In the genomic region with DNA sequence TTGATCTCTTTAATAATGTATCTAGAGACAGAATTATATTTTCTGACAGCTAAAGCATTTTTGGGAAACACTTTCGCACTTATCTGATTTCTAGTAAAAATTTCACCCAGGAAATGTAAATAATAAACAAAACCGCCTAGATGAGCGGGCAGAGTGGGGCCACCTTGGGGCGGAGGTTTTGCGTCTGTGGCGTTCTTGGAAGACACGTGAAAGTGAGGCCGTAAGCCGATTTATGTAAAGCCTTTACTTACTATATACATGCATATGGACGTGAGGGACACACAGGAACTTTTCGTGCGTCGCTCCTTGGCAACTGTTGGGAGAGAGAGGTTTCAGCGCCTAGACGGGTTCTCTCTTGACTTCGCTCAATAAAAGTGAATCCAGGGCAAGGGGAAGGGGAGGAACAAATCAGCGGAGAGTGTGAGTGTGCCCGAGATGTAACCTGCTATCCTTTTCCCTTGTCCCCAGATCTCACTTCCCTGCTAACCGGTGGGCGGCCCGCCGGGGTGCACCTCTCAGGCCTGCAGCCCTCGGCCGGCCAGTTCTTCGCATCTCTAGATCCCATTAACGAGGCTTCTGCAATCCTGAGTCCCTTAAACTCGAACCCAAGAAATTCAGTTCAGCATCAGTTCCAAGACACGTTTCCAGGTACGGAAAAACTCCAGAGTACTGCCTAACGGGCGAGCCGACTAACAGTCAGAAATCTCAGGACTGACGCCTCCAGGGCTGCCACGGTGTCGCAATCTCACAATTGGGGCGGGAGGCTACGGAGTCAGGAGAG, we compare ENCODE assay signal across 8 cellular contexts. TPM values are rescaled to one million over a fixed set of nuclear protein-coding genes. Genes with fewer than 3 reads are reported as not detected.
A peak's percentile ranks its signal among the peaks of the same experiment; 100 is the strongest.
DNase-seq lines count a peak whose midpoint lies in the region; ATAC-seq and TF ChIP-seq lines count a peak whose summit lies in the region.

No MANE protein-coding gene starts in this region.

- H3K4me1 Mint-ChIP-seq in activated T-cell treated with anti-CD3 and anti-CD28 coated beads, Interleukin-2, amount 50 U/mL, for 24 hours (ENCODE audit: low read depth): peaks cover 36% of the 10 kb centered on the region
- H3K4me1 Mint-ChIP-seq in activated CD4-positive, alpha-beta memory T cell treated with anti-CD3 and anti-CD28 coated beads, Interleukin-2, amount 10 ng/mL, durations not matched to agents 7 days and 5 days: peaks cover 39% of the 10 kb centered on the region

- in situ Hi-C loops in ACHN (cut with HindIII; ENCODE audit: low pct_ligation_motif_present, low pct_unique_long_range_greater_than_20kb, low sequenced_read_pairs): no loop called here

- H3K27me3 ChIP-seq in heart right ventricle: peaks cover 0 to 37% (median 0%) of the 10 kb centered on the region in 7 donors

- no peaks in the 10 kb centered on the region for H3K36me3 Mint-ChIP-seq in activated T-cell treated with anti-CD3 and anti-CD28 coated beads, Interleukin-2, amount 50 U/mL, for 24 hours (ENCODE audit: low read depth)
- H3K36me3 Mint-ChIP-seq in activated CD4-positive, alpha-beta memory T cell treated with anti-CD3 and anti-CD28 coated beads, Interleukin-2, amount 10 ng/mL, durations not matched to agents 7 days and 5 days (ENCODE audit: low read depth): peaks cover 9% of the 10 kb centered on the region

- no peak for DNase-seq in activated T-cell treated with anti-CD3 and anti-CD28 coated beads, Interleukin-2, amount 50 U/mL, for 24 hours
- DNase-seq in activated T-cell treated with anti-CD3 and anti-CD28 coated beads for 4 hours (no peak), heart right ventricle (peak; percentile 68 to 71), renal cortical epithelial cell (ENCODE audit: low read depth) (peak; percentile 22), ACHN (no peak), SHP77 (lab: John Stamatoyannopoulos, UW) (no peak)
- no peak for DNase-seq in activated CD4-positive, alpha-beta memory T cell treated with anti-CD3 and anti-CD28 coated beads, Interleukin-2, amount 10 ng/mL, durations not matched to agents 7 days and 5 days

- CTCF ChIA-PET in activated CD4-positive, alpha-beta memory T cell treated with anti-CD3 and anti-CD28 coated beads, Interleukin-2, amount 10 ng/mL, durations not matched to agents 7 days and 5 days (lab: Charles Lee): interaction anchor here (0.6 kb wide), 1 partner anchor 844 kb away, joined by 3 read pairs; no protein-coding TSS in a partner anchor

- H3K9me3 ChIP-seq in heart right ventricle: no peaks in the 10 kb centered on the region

- intact Hi-C loops in heart right ventricle (cut with DNase I): loop anchor here in 4 of 10 donors (2.0 to 10.0 kb wide), 4 partner anchors 114 to 321 kb away; no protein-coding TSS in a partner anchor

- POLR2A ChIA-PET in activated CD4-positive, alpha-beta memory T cell treated with anti-CD3 and anti-CD28 coated beads, Interleukin-2, amount 10 ng/mL, durations not matched to agents 7 days and 5 days (lab: Charles Lee): no interaction called here

- ATAC-seq in heart right ventricle: peak in 2 of 8 donors; percentile 13 to 32
- no peak for ATAC-seq in HG02610 (IDR thresholded peaks at IDR 0.05; ENCODE audit: unreplicated experiment)

- peaks cover 91% of the 10 kb centered on the region for H3K27me3 Mint-ChIP-seq in activated T-cell treated with anti-CD3 and anti-CD28 coated beads, Interleukin-2, amount 50 U/mL, for 24 hours
- peaks cover 67% of the 10 kb centered on the region for H3K27me3 Mint-ChIP-seq in activated CD4-positive, alpha-beta memory T cell treated with anti-CD3 and anti-CD28 coated beads, Interleukin-2, amount 10 ng/mL, durations not matched to agents 7 days and 5 days

- H3K4me3 Mint-ChIP-seq in activated T-cell treated with anti-CD3 and anti-CD28 coated beads, Interleukin-2, amount 50 U/mL, for 24 hours: peak overlapping the region; percentile 61
- H3K4me3 Mint-ChIP-seq in activated CD4-positive, alpha-beta memory T cell treated with anti-CD3 and anti-CD28 coated beads, Interleukin-2, amount 10 ng/mL, durations not matched to agents 7 days and 5 days: peak overlapping the region; percentile 54

- H3K36me3 ChIP-seq in heart right ventricle: peaks cover 0 to 41% (median 28%) of the 10 kb centered on the region in 9 donors

- H3K27ac ChIP-seq in heart right ventricle: peak overlapping the region; percentile 94 to 99 (median 97)

- H3K9me3 Mint-ChIP-seq in activated T-cell treated with anti-CD3 and anti-CD28 coated beads, Interleukin-2, amount 50 U/mL, for 24 hours: no peaks in the 10 kb centered on the region
- no peaks in the 10 kb centered on the region for H3K9me3 Mint-ChIP-seq in activated CD4-positive, alpha-beta memory T cell treated with anti-CD3 and anti-CD28 coated beads, Interleukin-2, amount 10 ng/mL, durations not matched to agents 7 days and 5 days

- peaks cover 0 to 66% (median 36%) of the 10 kb centered on the region in 9 donors for H3K4me1 ChIP-seq in heart right ventricle

- 33 to 40% methylated on average over 37 of the region's 37 CpGs for WGBS in heart right ventricle, 2 donors

- H3K27ac Mint-ChIP-seq in activated T-cell treated with anti-CD3 and anti-CD28 coated beads, Interleukin-2, amount 50 U/mL, for 24 hours: no peak overlapping the region
- no peak overlapping the region for H3K27ac Mint-ChIP-seq in activated CD4-positive, alpha-beta memory T cell treated with anti-CD3 and anti-CD28 coated beads, Interleukin-2, amount 10 ng/mL, durations not matched to agents 7 days and 5 days

- no peak for TF ChIP-seq CTCF in heart right ventricle (IDR thresholded peaks at IDR 0.05)

- H3K4me3 ChIP-seq in heart right ventricle: peak overlapping the region; percentile 70 to 98 (median 80)

RNA-seq across cellular contexts. Expression of a gene that starts 1.7 kb away (rescaled TPM):
- under 1 TPM; 0.20 to 0.33 TPM for total RNA-seq in activated CD4-positive, alpha-beta memory T cell treated with anti-CD3 and anti-CD28 coated beads, Interleukin-2, amount 10 ng/mL, durations not matched to agents 7 days and 5 days
- total RNA-seq in heart right ventricle: 10 to 100 TPM in 2 of 10 donors, 1 to 10 TPM in 8; 4.3 to 13.8 (median 6.7) TPM
- 10 to 100 TPM in 1 of 2 donors, 1 to 10 TPM in 1; 4.8 to 10.1 TPM for polyA plus RNA-seq in heart right ventricle
- 0.35 and 2.0 TPM in 2 replicates for total RNA-seq in renal cortical epithelial cell

Comparison
In these comparisons a context has a peak if more than half of its experiments do, and no peak if none do; other contexts are left out.
1. DNase-seq: peak in heart right ventricle (2 of 2) and renal cortical epithelial cell (single experiment); none in activated T-cell treated with anti-CD3 and anti-CD28 coated beads, Interleukin-2, amount 50 U/mL, for 24 hours (single experiment), activated T-cell treated with anti-CD3 and anti-CD28 coated beads for 4 hours (single experiment), activated CD4-positive, alpha-beta memory T cell treated with anti-CD3 and anti-CD28 coated beads, Interleukin-2, amount 10 ng/mL, durations not matched to agents 7 days and 5 days (single experiment), ACHN (single experiment) and SHP77 (0 of 2).